In genomic region chr1:47618830-47619229, GRCh38 we compare ENCODE assay signal across 26 cellular contexts.
DNase-seq lines count a peak whose midpoint lies in the region; ATAC-seq and TF ChIP-seq lines count a peak whose summit lies in the region.
"Had no signal": no experiment of that assay in that cellular context is flagged by ENCODE, and none has a peak within 500 bp of the region (broad histone marks: within the 10 kb centered on the region; RNA-seq: fewer than 3 reads in every experiment).

No MANE protein-coding gene starts in this region.

- BruUV-seq in PC-3 (replicated peaks; lab: Mats Ljungman, UMichigan) = no TSS peak

- H3K27me3 ChIP-seq in PC-3 (ENCODE audit: low read length) (peaks cover 25% of the 10 kb centered on the region), esophagus muscularis mucosa (peaks cover 0 to 5% (median 2%) of the 10 kb centered on the region in 4 donors), tibial artery (no peaks in the 10 kb centered on the region)
- H3K27me3 ChIP-seq: brain microvascular endothelial cell, suprapubic skin had no signal

- CTCF ChIA-PET in activated CD8-positive, alpha-beta T cell treated with anti-CD3 and anti-CD28 coated beads, Interleukin-2, amount 10 ng/mL, durations not matched to agents 7 days and 5 days (lab: Charles Lee) = interaction anchor here (0.8 to 1.0 kb wide), 3 partner anchors 35 to 181 kb away, joined by 3 to 4 read pairs (median 3); partner anchors contain the start of gene FOXD2
- CTCF ChIA-PET in activated CD8-positive, alpha-beta T cell treated with anti-CD3 and anti-CD28 coated beads for 36 hours (lab: Charles Lee) = no interaction called here
- CTCF ChIA-PET in PC-3 (lab: Charles Lee) = no interaction called here

- intact Hi-C loops in activated CD8-positive, alpha-beta T cell treated with anti-CD3 and anti-CD28 coated beads for 36 hours (cut with micrococcal nuclease) = no loop called here
- intact Hi-C loops in PC-3 (cut with micrococcal nuclease) (no loop called here), esophagus muscularis mucosa (cut with DNase I) (no loop called here), tibial artery (cut with DNase I; ENCODE audit: low total_unique reads) (no loop called here)

- POLR2A ChIA-PET in activated CD8-positive, alpha-beta T cell treated with anti-CD3 and anti-CD28 coated beads, Interleukin-2, amount 10 ng/mL, durations not matched to agents 7 days and 5 days (lab: Charles Lee) = no interaction called here
- POLR2A ChIA-PET in activated CD8-positive, alpha-beta T cell treated with anti-CD3 and anti-CD28 coated beads for 36 hours (lab: Charles Lee) = no interaction called here
- POLR2A ChIA-PET in PC-3 (lab: Charles Lee; ENCODE audit: unreplicated experiment) = no interaction called here

- H3K36me3 Mint-ChIP-seq in activated CD8-positive, alpha-beta T cell treated with anti-CD3 and anti-CD28 coated beads, Interleukin-2, amount 10 ng/mL, durations not matched to agents 7 days and 5 days (ENCODE audit: low read depth) = no peaks in the 10 kb centered on the region
- no peaks in the 10 kb centered on the region for H3K36me3 Mint-ChIP-seq in activated CD8-positive, alpha-beta T cell treated with anti-CD3 and anti-CD28 coated beads for 36 hours (ENCODE audit: low read depth)
- H3K36me3 Mint-ChIP-seq in type B pancreatic cell = no peaks in the 10 kb centered on the region
- H3K36me3 Mint-ChIP-seq: CD14-positive monocyte, immature natural killer cell had no signal

- no peak overlapping the region for H3K27ac Mint-ChIP-seq in activated CD8-positive, alpha-beta T cell treated with anti-CD3 and anti-CD28 coated beads, Interleukin-2, amount 10 ng/mL, durations not matched to agents 7 days and 5 days
- no peak overlapping the region for H3K27ac Mint-ChIP-seq in activated CD8-positive, alpha-beta T cell treated with anti-CD3 and anti-CD28 coated beads for 36 hours
- no peak overlapping the region for H3K27ac Mint-ChIP-seq in type B pancreatic cell
- H3K27ac Mint-ChIP-seq: activated T-helper 17 cell treated with anti-CD3 and anti-CD28 coated beads, Interleukin-2, amount 50 U/mL, for 72 hours; CD14-positive monocyte; immature natural killer cell; T-helper 1 cell treated with Interleukin-12 subunit alpha and Interleukin-12 subunit beta and Interleukin-4 antibody, amounts not matched to agents 30 μg/mL and 1 μg/mL, for 36 hours had no signal

- H3K4me1 Mint-ChIP-seq in activated CD8-positive, alpha-beta T cell treated with anti-CD3 and anti-CD28 coated beads, Interleukin-2, amount 10 ng/mL, durations not matched to agents 7 days and 5 days (ENCODE audit: low read depth) = no peaks in the 10 kb centered on the region
- H3K4me1 Mint-ChIP-seq in activated CD8-positive, alpha-beta T cell treated with anti-CD3 and anti-CD28 coated beads for 36 hours (ENCODE audit: low read depth) = no peaks in the 10 kb centered on the region
- H3K4me1 Mint-ChIP-seq in type B pancreatic cell (ENCODE audit: unreplicated experiment) = no peaks in the 10 kb centered on the region
- H3K4me1 Mint-ChIP-seq: activated T-helper 17 cell treated with anti-CD3 and anti-CD28 coated beads, Interleukin-2, amount 50 U/mL, for 72 hours; CD14-positive monocyte; immature natural killer cell had no signal

- H3K9ac ChIP-seq in PC-3 (ENCODE audit: low read length) = no peak overlapping the region
- H3K9ac ChIP-seq: SK-N-SH had no signal

- 71% methylated on average over 7 of the region's 7 CpGs for WGBS in esophagus muscularis mucosa

- no peaks in the 10 kb centered on the region for H3F3A ChIP-seq in PC-3 (ENCODE audit: low read length, unreplicated experiment)

- H4K20me1 ChIP-seq in PC-3 (ENCODE audit: low read length) = no peaks in the 10 kb centered on the region

- no peak overlapping the region for H3K27ac ChIP-seq in PC-3 (ENCODE audit: low read length)
- H3K27ac ChIP-seq in esophagus muscularis mucosa (replicated peaks in 1 of 4) = no peak overlapping the region
- no peak overlapping the region for H3K27ac ChIP-seq in tibial artery
- H3K27ac ChIP-seq: brain microvascular endothelial cell, left ventricle myocardium inferior, neutrophil, suprapubic skin had no signal

- no peaks in the 10 kb centered on the region for H3K9me3 Mint-ChIP-seq in activated CD8-positive, alpha-beta T cell treated with anti-CD3 and anti-CD28 coated beads, Interleukin-2, amount 10 ng/mL, durations not matched to agents 7 days and 5 days (ENCODE audit: insufficient read depth)
- no peaks in the 10 kb centered on the region for H3K9me3 Mint-ChIP-seq in activated CD8-positive, alpha-beta T cell treated with anti-CD3 and anti-CD28 coated beads for 36 hours
- no peaks in the 10 kb centered on the region for H3K9me3 Mint-ChIP-seq in type B pancreatic cell
- H3K9me3 Mint-ChIP-seq: activated T-helper 17 cell treated with anti-CD3 and anti-CD28 coated beads, Interleukin-2, amount 50 U/mL, for 72 hours; immature natural killer cell; T-helper 1 cell treated with Interleukin-12 subunit alpha and Interleukin-12 subunit beta and Interleukin-4 antibody, amounts not matched to agents 30 μg/mL and 1 μg/mL, for 36 hours had no signal

- no peaks in the 10 kb centered on the region for H3K79me2 ChIP-seq in PC-3 (ENCODE audit: low read length)

- ATAC-seq in activated CD8-positive, alpha-beta T cell treated with anti-CD3 and anti-CD28 coated beads, Interleukin-2, amount 10 ng/mL, durations not matched to agents 7 days and 5 days = no peak
- no peak for ATAC-seq in activated CD8-positive, alpha-beta T cell treated with anti-CD3 and anti-CD28 coated beads for 36 hours
- ATAC-seq in PC-3 = no peak
- ATAC-seq in omental fat pad (ENCODE audit: low FRiP score) = no peak
- no peak for ATAC-seq in GM19035 (IDR thresholded peaks at IDR 0.05; ENCODE audit: unreplicated experiment)
- ATAC-seq: GM12878, Right ventricle myocardium inferior had no signal

- no peaks in the 10 kb centered on the region for H3K9me2 ChIP-seq in PC-3 (replicated peaks; ENCODE audit: low read length)
- H3K9me2 ChIP-seq: SK-N-SH had no signal

- TF ChIP-seq CTCF in activated CD8-positive, alpha-beta T cell treated with anti-CD3 and anti-CD28 coated beads for 36 hours (IDR thresholded peaks at IDR 0.05) = no peak
- TF ChIP-seq CTCF in PC-3 (conservative IDR thresholded peaks at IDR 0.05; ENCODE audit: low read depth, low read length) = no peak
- no peak for TF ChIP-seq CTCF in esophagus muscularis mucosa (IDR thresholded peaks at IDR 0.05)
- no peak for TF ChIP-seq CTCF in type B pancreatic cell (conservative IDR thresholded peaks at IDR 0.05)
- no peak for TF ChIP-seq CTCF in tibial artery (IDR thresholded peaks at IDR 0.05)
- TF ChIP-seq CTCF in omental fat pad (IDR thresholded peaks at IDR 0.05) = no peak

- no peak overlapping the region for H3K4me2 ChIP-seq in PC-3 (ENCODE audit: low read length)
- H3K4me2 ChIP-seq: SK-N-SH had no signal

- H3K4me3 ChIP-seq in PC-3 (ENCODE audit: low read length) (no peak overlapping the region), esophagus muscularis mucosa (no peak overlapping the region), tibial artery (no peak overlapping the region)
- H3K4me3 ChIP-seq: GM12878, left ventricle myocardium inferior, suprapubic skin had no signal

- H3K4me1 ChIP-seq in PC-3 (ENCODE audit: insufficient read depth, low read length) (no peaks in the 10 kb centered on the region), esophagus muscularis mucosa (no peaks in the 10 kb centered on the region), tibial artery (peaks cover 0 to 27% (median 15%) of the 10 kb centered on the region in 4 donors)
- H3K4me1 ChIP-seq: left ventricle myocardium inferior, suprapubic skin had no signal

- no peak for TF ChIP-seq EP300 in esophagus muscularis mucosa (IDR thresholded peaks at IDR 0.05)

- no peak overlapping the region for H3K4me3 Mint-ChIP-seq in activated CD8-positive, alpha-beta T cell treated with anti-CD3 and anti-CD28 coated beads, Interleukin-2, amount 10 ng/mL, durations not matched to agents 7 days and 5 days
- H3K4me3 Mint-ChIP-seq in activated CD8-positive, alpha-beta T cell treated with anti-CD3 and anti-CD28 coated beads for 36 hours = no peak overlapping the region
- H3K4me3 Mint-ChIP-seq in type B pancreatic cell = no peak overlapping the region
- H3K4me3 Mint-ChIP-seq: activated T-helper 17 cell treated with anti-CD3 and anti-CD28 coated beads, Interleukin-2, amount 50 U/mL, for 72 hours; CD14-positive monocyte; immature natural killer cell; T-helper 1 cell treated with Interleukin-12 subunit alpha and Interleukin-12 subunit beta and Interleukin-4 antibody, amounts not matched to agents 30 μg/mL and 1 μg/mL, for 36 hours had no signal

- no peak for TF ChIP-seq POLR2A in esophagus muscularis mucosa (IDR thresholded peaks at IDR 0.05; ENCODE audit: low read depth)

- H2AFZ ChIP-seq in PC-3 (ENCODE audit: low read length) = no peak overlapping the region

- H3K36me3 ChIP-seq in PC-3 (ENCODE audit: low read depth, low read length) (no peaks in the 10 kb centered on the region), esophagus muscularis mucosa (no peaks in the 10 kb centered on the region), tibial artery (no peaks in the 10 kb centered on the region)
- H3K36me3 ChIP-seq: brain microvascular endothelial cell, left ventricle myocardium inferior, neutrophil, suprapubic skin had no signal

- peaks cover 5% of the 10 kb centered on the region for H3K27me3 Mint-ChIP-seq in activated CD8-positive, alpha-beta T cell treated with anti-CD3 and anti-CD28 coated beads, Interleukin-2, amount 10 ng/mL, durations not matched to agents 7 days and 5 days (ENCODE audit: low read depth)
- peaks cover 1% of the 10 kb centered on the region for H3K27me3 Mint-ChIP-seq in activated CD8-positive, alpha-beta T cell treated with anti-CD3 and anti-CD28 coated beads for 36 hours
- peaks cover 16% of the 10 kb centered on the region for H3K27me3 Mint-ChIP-seq in type B pancreatic cell

- H3K9me3 ChIP-seq in PC-3 (ENCODE audit: low read length) (no peaks in the 10 kb centered on the region), esophagus muscularis mucosa (no peaks in the 10 kb centered on the region), tibial artery (no peaks in the 10 kb centered on the region)
- H3K9me3 ChIP-seq: left ventricle myocardium inferior, neutrophil, SK-N-SH, suprapubic skin had no signal

- peak; percentile 2 for DNase-seq in activated CD8-positive, alpha-beta T cell treated with anti-CD3 and anti-CD28 coated beads, Interleukin-2, amount 10 ng/mL, durations not matched to agents 7 days and 5 days
- no peak for DNase-seq in activated CD8-positive, alpha-beta T cell treated with anti-CD3 and anti-CD28 coated beads for 36 hours
- DNase-seq in PC-3 (peak; percentile 21), esophagus muscularis mucosa (ENCODE audit: extremely low spot score) (peak; percentile 26), type B pancreatic cell (ENCODE audit: extremely low spot score, unreplicated experiment) (peak; percentile 53), tibial artery (no peak), omental fat pad (ENCODE audit: low spot score) (no peak)
- DNase-seq: activated naive CD4-positive, alpha-beta T cell treated with anti-CD3 and anti-CD28 coated beads, Interleukin-2, amount 50 U/mL, for 16 hours; amygdala; brain microvascular endothelial cell; hypothalamus; immature natural killer cell; left ventricle myocardium inferior; NCI-H1048; NCI-H2171 treated with DMSO at 0.1 percent for 48 hours; NCI-H524; stimulated activated naive CD4-positive, alpha-beta T cell treated with Interleukin-2 at 50 U/mL for 16 hours had no signal

Comparison
In these comparisons a context has a peak if more than half of its experiments do, and no peak if none do; other contexts are left out.
1. DNase-seq: peak in activated CD8-positive, alpha-beta T cell treated with anti-CD3 and anti-CD28 coated beads, Interleukin-2, amount 10 ng/mL, durations not matched to agents 7 days and 5 days (single experiment), PC-3 (single experiment), esophagus muscularis mucosa (single experiment) and type B pancreatic cell (single experiment); none in activated CD8-positive, alpha-beta T cell treated with anti-CD3 and anti-CD28 coated beads for 36 hours (single experiment), tibial artery (0 of 2) and omental fat pad (single experiment).